In genomic region chr10:123017421-123018165, GRCh38 we compare ENCODE assay signal across 16 cellular contexts.
"Had no signal": no experiment of that assay in that cellular context is flagged by ENCODE, and none has a peak within 500 bp of the region (broad histone marks: within the 10 kb centered on the region; RNA-seq: fewer than 3 reads in every experiment).

No MANE protein-coding gene starts in this region.

- H3K4me1 Mint-ChIP-seq: activated CD8-positive, alpha-beta memory T cell treated with anti-CD3 and anti-CD28 coated beads, Interleukin-2, amount 10 ng/mL, durations not matched to agents 7 days and 5 days; nephron progenitor cell had no signal

- H3K4me3 ChIP-seq: body of pancreas, esophagus muscularis mucosa, heart right ventricle, left ventricle myocardium inferior, tibial artery had no signal

- H3K36me3 ChIP-seq: WERI-Rb-1 had no signal

- ATAC-seq: activated CD4-positive, alpha-beta T cell treated with anti-CD3 and anti-CD28 coated beads for 36 hours; activated CD8-positive, alpha-beta memory T cell treated with anti-CD3 and anti-CD28 coated beads, Interleukin-2, amount 10 ng/mL, durations not matched to agents 7 days and 5 days; body of pancreas; heart right ventricle; stimulated activated naive B cell treated with anti-CD40 and anti-IgM and Interleukin-4, amounts not matched to agents 10 μg/mL and 1 μg/mL and 100 μg/mL, for 72 hours had no signal

- H3K9me3 ChIP-seq: body of pancreas, esophagus muscularis mucosa, heart right ventricle, left ventricle myocardium inferior, tibial artery had no signal

- H3K27ac Mint-ChIP-seq: activated CD4-positive, alpha-beta T cell treated with anti-CD3 and anti-CD28 coated beads for 36 hours; activated CD8-positive, alpha-beta memory T cell treated with anti-CD3 and anti-CD28 coated beads, Interleukin-2, amount 10 ng/mL, durations not matched to agents 7 days and 5 days; activated naive CD4-positive, alpha-beta T cell treated with anti-CD3 and anti-CD28 coated beads for 36 hours; activated T-cell treated with anti-CD3 and anti-CD28 coated beads, Interleukin-2, amount 50 U/mL, for 24 hours; nephron progenitor cell; stimulated activated naive B cell treated with anti-CD40 and anti-IgM and Interleukin-4, amounts not matched to agents 10 μg/mL and 1 μg/mL and 100 μg/mL, for 72 hours had no signal

- H3K27ac ChIP-seq: body of pancreas, esophagus muscularis mucosa, heart right ventricle, left ventricle myocardium inferior, tibial artery, WERI-Rb-1 had no signal

- H3K9me3 Mint-ChIP-seq: activated naive CD4-positive, alpha-beta T cell treated with anti-CD3 and anti-CD28 coated beads for 36 hours; activated T-cell treated with anti-CD3 and anti-CD28 coated beads, Interleukin-2, amount 50 U/mL, for 24 hours had no signal

- DNase-seq: activated CD4-positive, alpha-beta T cell treated with anti-CD3 and anti-CD28 coated beads for 36 hours; activated CD4-positive, alpha-beta T cell treated with anti-CD3 and anti-CD28 coated beads, Interleukin-2, amount 50 U/mL, for 48 hours; activated CD8-positive, alpha-beta memory T cell treated with anti-CD3 and anti-CD28 coated beads, Interleukin-2, amount 10 ng/mL, durations not matched to agents 7 days and 5 days; activated naive CD4-positive, alpha-beta T cell treated with anti-CD3 and anti-CD28 coated beads for 36 hours; activated T-cell treated with anti-CD3 and anti-CD28 coated beads, Interleukin-2, amount 50 U/mL, for 24 hours; body of pancreas; caudate nucleus; heart right ventricle; left ventricle myocardium inferior; mammary epithelial cell; nephron progenitor cell; nucleus accumbens; stimulated activated naive B cell treated with anti-CD40 and anti-IgM and Interleukin-4, amounts not matched to agents 10 μg/mL and 1 μg/mL and 100 μg/mL, for 72 hours; tibial artery; WERI-Rb-1 had no signal

- H3K4me1 ChIP-seq: esophagus muscularis mucosa, heart right ventricle, left ventricle myocardium inferior had no signal

- H3K27me3 ChIP-seq: body of pancreas, esophagus muscularis mucosa, heart right ventricle, tibial artery had no signal

- H3K4me3 Mint-ChIP-seq: activated CD4-positive, alpha-beta T cell treated with anti-CD3 and anti-CD28 coated beads for 36 hours; activated CD8-positive, alpha-beta memory T cell treated with anti-CD3 and anti-CD28 coated beads, Interleukin-2, amount 10 ng/mL, durations not matched to agents 7 days and 5 days; activated naive CD4-positive, alpha-beta T cell treated with anti-CD3 and anti-CD28 coated beads for 36 hours; activated T-cell treated with anti-CD3 and anti-CD28 coated beads, Interleukin-2, amount 50 U/mL, for 24 hours; nephron progenitor cell; stimulated activated naive B cell treated with anti-CD40 and anti-IgM and Interleukin-4, amounts not matched to agents 10 μg/mL and 1 μg/mL and 100 μg/mL, for 72 hours had no signal

- H3K27me3 Mint-ChIP-seq: activated CD4-positive, alpha-beta T cell treated with anti-CD3 and anti-CD28 coated beads for 36 hours; activated CD8-positive, alpha-beta memory T cell treated with anti-CD3 and anti-CD28 coated beads, Interleukin-2, amount 10 ng/mL, durations not matched to agents 7 days and 5 days; activated T-cell treated with anti-CD3 and anti-CD28 coated beads, Interleukin-2, amount 50 U/mL, for 24 hours; stimulated activated naive B cell treated with anti-CD40 and anti-IgM and Interleukin-4, amounts not matched to agents 10 μg/mL and 1 μg/mL and 100 μg/mL, for 72 hours had no signal
